Comparison of ENCODE assay signal across 1 cellular context in genomic region chr16:53829186-53829747, GRCh38.
TF ChIP-seq lines count a peak whose summit lies in the region.

No MANE protein-coding gene starts in this region.

TF ChIP-seq in HepG2, 621 proteins besides CTCF, POLR2A, EP300 and RAD21 (continued from another document):
- TF ChIP-seq KIAA2018 (CRISPR knock-in tag; IDR thresholded peaks at IDR 0.05; ENCODE audit: borderline replicate concordance) (no peak), XBP1 (CRISPR knock-in tag; IDR thresholded peaks at IDR 0.05) (no peak), AHR (CRISPR knock-in tag; IDR thresholded peaks at IDR 0.05) (no peak), ZNF687 (CRISPR knock-in tag; IDR thresholded peaks at IDR 0.05) (no peak), FOSL1 (CRISPR knock-in tag; IDR thresholded peaks at IDR 0.05; ENCODE audit: borderline replicate concordance) (no peak), ZBTB42 (CRISPR knock-in tag; IDR thresholded peaks at IDR 0.05) (no peak), MLLT10 (CRISPR knock-in tag; IDR thresholded peaks at IDR 0.05) (no peak), LCORL (IDR thresholded peaks at IDR 0.05) (peak; percentile 97), LCORL (CRISPR knock-in tag; IDR thresholded peaks at IDR 0.05) (no peak), ZEB1 (IDR thresholded peaks at IDR 0.05; ENCODE audit: insufficient replicate concordance, low read depth) (no peak), ZNF563 (CRISPR knock-in tag; IDR thresholded peaks at IDR 0.05) (no peak), MNT (IDR thresholded peaks at IDR 0.05) (peak; percentile 89)
